8 cellular contexts compared by ENCODE assay signal in the genomic region with DNA sequence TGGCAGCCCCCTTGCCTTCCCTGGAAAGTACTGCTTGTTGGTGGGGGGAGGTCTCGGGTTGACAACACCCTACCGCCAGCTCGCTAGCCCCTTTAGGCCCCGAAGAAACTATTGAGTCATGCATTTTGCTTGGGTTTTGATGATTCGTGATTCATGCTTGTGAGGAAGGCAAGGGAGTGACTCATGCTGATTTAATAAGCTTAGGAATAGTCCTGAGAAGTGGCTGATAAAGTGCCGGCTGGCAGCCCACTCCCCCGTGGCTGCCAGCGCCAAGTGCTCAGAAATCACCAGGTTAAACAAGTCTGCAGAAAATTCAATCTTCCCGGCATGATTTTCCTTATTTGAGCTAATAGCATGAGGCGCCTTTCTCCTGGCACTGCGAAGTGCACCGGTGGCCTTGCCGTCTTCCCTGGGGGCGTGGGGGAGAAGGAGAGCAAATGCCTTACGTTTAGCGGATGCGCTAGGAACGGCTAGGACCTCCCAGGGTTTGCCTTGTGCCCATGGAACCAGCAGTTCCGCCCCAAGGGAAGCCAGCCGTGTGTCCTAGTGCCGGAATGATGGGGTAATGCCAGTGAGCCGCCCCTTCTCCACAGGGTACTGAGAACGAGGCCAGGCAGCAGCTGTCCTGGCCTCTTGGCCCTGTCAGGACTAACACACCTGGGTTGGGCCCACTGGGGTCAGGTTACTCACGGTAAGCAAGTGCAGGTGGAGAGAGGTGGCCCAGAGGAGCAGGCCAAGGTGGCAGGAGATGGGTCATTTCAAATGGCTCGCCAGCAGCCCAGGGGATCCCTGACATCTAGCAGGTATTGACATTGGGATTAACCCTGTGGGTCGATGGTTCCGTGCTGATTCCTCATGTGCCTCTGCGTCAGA.
A peak's percentile ranks its signal among the peaks of the same experiment; 100 is the strongest.
DNase-seq lines count a peak whose midpoint lies in the region; ATAC-seq and TF ChIP-seq lines count a peak whose summit lies in the region.

No MANE protein-coding gene starts in this region.

- in situ Hi-C loops in GM13976 (cut with MboI; ENCODE audit: low sequenced_read_pairs, unreplicated experiment) = no loop called here

- WGBS in adrenal gland, 4 donors = 41 to 60% (median 49%) methylated on average over 27 to 28 of the region's 28 CpGs

- intact Hi-C loops in adrenal gland (cut with DNase I) = no loop called here
- intact Hi-C loops in left lung (cut with DNase I) = no loop called here
- intact Hi-C loops in activated T-helper 2 cell treated with anti-CD3 and anti-CD28 coated beads, Interferon-gamma antibody, Interleukin-2, Interleukin-4, amounts not matched to agents 10 μg/mL and 5 μg/mL and 100 μg/mL, durations not matched to agents 14 hours and 24 hours and 36 hours (cut with micrococcal nuclease) = no loop called here

- H3K9me3 ChIP-seq in adrenal gland (replicated peaks in 1 of 3) = no peaks in the 10 kb centered on the region
- no peaks in the 10 kb centered on the region for H3K9me3 ChIP-seq in left lung

- H3K27me3 Mint-ChIP-seq in activated T-helper 2 cell treated with anti-CD3 and anti-CD28 coated beads, Interferon-gamma antibody, Interleukin-2, Interleukin-4, amounts not matched to agents 10 μg/mL and 5 μg/mL and 100 μg/mL, durations not matched to agents 14 hours and 24 hours and 36 hours (ENCODE audit: low read depth) = no peaks in the 10 kb centered on the region

- no peak for TF ChIP-seq RAD21 in Ishikawa (IDR thresholded peaks at IDR 0.05; ENCODE audit: low read depth)

- H3K4me3 Mint-ChIP-seq in activated T-helper 2 cell treated with anti-CD3 and anti-CD28 coated beads, Interferon-gamma antibody, Interleukin-2, Interleukin-4, amounts not matched to agents 10 μg/mL and 5 μg/mL and 100 μg/mL, durations not matched to agents 14 hours and 24 hours and 36 hours (ENCODE audit: low read depth) = no peak overlapping the region

- ATAC-seq in left lung (peak; percentile 70), GM19397 (IDR thresholded peaks at IDR 0.05; ENCODE audit: unreplicated experiment) (no peak), GM19351 (IDR thresholded peaks at IDR 0.05; ENCODE audit: unreplicated experiment) (no peak)

- POLR2A ChIA-PET in BJ (lab: Charles Lee) = no interaction called here

- H3K27ac ChIP-seq in adrenal gland = peak overlapping the region in 4 of 5 donors; percentile 18 to 84 (median 70)
- peak overlapping the region in 1 of 2 donors; percentile 28 for H3K27ac ChIP-seq in left lung

- H3K27me3 ChIP-seq in BJ (ENCODE audit: control insufficient read depth, insufficient read depth, low read length) (no peaks in the 10 kb centered on the region), adrenal gland (no peaks in the 10 kb centered on the region), left lung (no peaks in the 10 kb centered on the region)

- CTCF ChIA-PET in BJ (lab: Yijun Ruan, JAX) = interaction anchor here (0.7 to 2.2 kb wide), 6 partner anchors 8 to 179 kb away, joined by 3 to 8 read pairs (median 4); no protein-coding TSS in a partner anchor

- no peak overlapping the region for H3K27ac Mint-ChIP-seq in activated T-helper 2 cell treated with anti-CD3 and anti-CD28 coated beads, Interferon-gamma antibody, Interleukin-2, Interleukin-4, amounts not matched to agents 10 μg/mL and 5 μg/mL and 100 μg/mL, durations not matched to agents 14 hours and 24 hours and 36 hours

- no peak for TF ChIP-seq EP300 in Ishikawa (IDR thresholded peaks at IDR 0.05; ENCODE audit: borderline replicate concordance)

- no peaks in the 10 kb centered on the region for H3K9me3 Mint-ChIP-seq in activated T-helper 2 cell treated with anti-CD3 and anti-CD28 coated beads, Interferon-gamma antibody, Interleukin-2, Interleukin-4, amounts not matched to agents 10 μg/mL and 5 μg/mL and 100 μg/mL, durations not matched to agents 14 hours and 24 hours and 36 hours

- peaks cover 32 to 47% of the 10 kb centered on the region in 2 donors for H3K4me1 ChIP-seq in adrenal gland (replicated peaks in 1 of 2)
- H3K4me1 ChIP-seq in left lung = peaks cover 10 to 26% of the 10 kb centered on the region in 2 donors

- DNase-seq in BJ (ENCODE audit: low read depth) (peak; percentile 73), adrenal gland (peak; percentile 51 to 78 (median 69)), left lung (peak in 1 of 2 donors; percentile 51), GM13976 (ENCODE audit: low spot score) (no peak)
- no peak for DNase-seq in activated T-helper 2 cell treated with anti-CD3 and anti-CD28 coated beads, Interferon-gamma antibody, Interleukin-2, Interleukin-4, amounts not matched to agents 10 μg/mL and 5 μg/mL and 100 μg/mL, durations not matched to agents 14 hours and 24 hours and 36 hours (ENCODE audit: low spot score)

- H3K36me3 ChIP-seq in BJ (ENCODE audit: control insufficient read depth, insufficient read depth, low read length) (no peaks in the 10 kb centered on the region), adrenal gland (replicated peaks in 1 of 2) (no peaks in the 10 kb centered on the region), left lung (no peaks in the 10 kb centered on the region)

- H3K36me3 Mint-ChIP-seq in activated T-helper 2 cell treated with anti-CD3 and anti-CD28 coated beads, Interferon-gamma antibody, Interleukin-2, Interleukin-4, amounts not matched to agents 10 μg/mL and 5 μg/mL and 100 μg/mL, durations not matched to agents 14 hours and 24 hours and 36 hours (ENCODE audit: low read depth) = no peaks in the 10 kb centered on the region

- H3K4me1 Mint-ChIP-seq in activated T-helper 2 cell treated with anti-CD3 and anti-CD28 coated beads, Interferon-gamma antibody, Interleukin-2, Interleukin-4, amounts not matched to agents 10 μg/mL and 5 μg/mL and 100 μg/mL, durations not matched to agents 14 hours and 24 hours and 36 hours (ENCODE audit: low read depth) = peaks cover 6% of the 10 kb centered on the region

- H3K4me3 ChIP-seq in BJ (ENCODE audit: low read depth, low read length) (no peak overlapping the region), adrenal gland (no peak overlapping the region), left lung (no peak overlapping the region)

- TF ChIP-seq POLR2A in adrenal gland (IDR thresholded peaks at IDR 0.05) = peak in 1 of 2 donors; percentile 15

- TF ChIP-seq CTCF in BJ (IDR thresholded peaks at IDR 0.05; ENCODE audit: insufficient read depth, low read depth, low read length) (no peak), adrenal gland (IDR thresholded peaks at IDR 0.05) (no peak), left lung (IDR thresholded peaks at IDR 0.05) (no peak), GM13976 (IDR thresholded peaks at IDR 0.05; ENCODE audit: borderline replicate concordance, control extremely low read depth, extremely low read depth, insufficient read depth, missing control alignments) (no peak)

TF ChIP-seq in Ishikawa, 13 proteins besides CTCF, POLR2A, EP300 and RAD21:
- TF ChIP-seq TCF12 (IDR thresholded peaks at IDR 0.05; ENCODE audit: low read depth) (peak; percentile 81), CREB1 (IDR thresholded peaks at IDR 0.05; ENCODE audit: low read depth) (no peak), EGR1 (IDR thresholded peaks at IDR 0.05) (no peak), ZBTB7A (IDR thresholded peaks at IDR 0.05; ENCODE audit: low read depth) (peak; percentile 65; the same call in 1 of the 2 replicates), NFIC (IDR thresholded peaks at IDR 0.05) (peak; percentile 24; the same call in 1 of the 2 replicates)
- TF ChIP-seq, protein P1, sequence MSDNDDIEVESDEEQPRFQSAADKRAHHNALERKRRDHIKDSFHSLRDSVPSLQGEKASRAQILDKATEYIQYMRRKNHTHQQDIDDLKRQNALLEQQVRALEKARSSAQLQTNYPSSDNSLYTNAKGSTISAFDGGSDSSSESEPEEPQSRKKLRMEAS (IDR thresholded peaks at IDR 0.05) = 0 out of 2 replicates have a peak, but pooled peaks have one; percentile 13
TF ChIP-seq in Ishikawa: peak in this region for 4.

Comparison
In these comparisons a context has a peak if more than half of its experiments do, and no peak if none do; other contexts are left out.
1. DNase-seq: peak in BJ (single experiment) and adrenal gland (7 of 7); none in activated T-helper 2 cell treated with anti-CD3 and anti-CD28 coated beads, Interferon-gamma antibody, Interleukin-2, Interleukin-4, amounts not matched to agents 10 μg/mL and 5 μg/mL and 100 μg/mL, durations not matched to agents 14 hours and 24 hours and 36 hours (single experiment) and GM13976 (single experiment).